Comparison of ENCODE assay signal across 7 cellular contexts in the genomic region with DNA sequence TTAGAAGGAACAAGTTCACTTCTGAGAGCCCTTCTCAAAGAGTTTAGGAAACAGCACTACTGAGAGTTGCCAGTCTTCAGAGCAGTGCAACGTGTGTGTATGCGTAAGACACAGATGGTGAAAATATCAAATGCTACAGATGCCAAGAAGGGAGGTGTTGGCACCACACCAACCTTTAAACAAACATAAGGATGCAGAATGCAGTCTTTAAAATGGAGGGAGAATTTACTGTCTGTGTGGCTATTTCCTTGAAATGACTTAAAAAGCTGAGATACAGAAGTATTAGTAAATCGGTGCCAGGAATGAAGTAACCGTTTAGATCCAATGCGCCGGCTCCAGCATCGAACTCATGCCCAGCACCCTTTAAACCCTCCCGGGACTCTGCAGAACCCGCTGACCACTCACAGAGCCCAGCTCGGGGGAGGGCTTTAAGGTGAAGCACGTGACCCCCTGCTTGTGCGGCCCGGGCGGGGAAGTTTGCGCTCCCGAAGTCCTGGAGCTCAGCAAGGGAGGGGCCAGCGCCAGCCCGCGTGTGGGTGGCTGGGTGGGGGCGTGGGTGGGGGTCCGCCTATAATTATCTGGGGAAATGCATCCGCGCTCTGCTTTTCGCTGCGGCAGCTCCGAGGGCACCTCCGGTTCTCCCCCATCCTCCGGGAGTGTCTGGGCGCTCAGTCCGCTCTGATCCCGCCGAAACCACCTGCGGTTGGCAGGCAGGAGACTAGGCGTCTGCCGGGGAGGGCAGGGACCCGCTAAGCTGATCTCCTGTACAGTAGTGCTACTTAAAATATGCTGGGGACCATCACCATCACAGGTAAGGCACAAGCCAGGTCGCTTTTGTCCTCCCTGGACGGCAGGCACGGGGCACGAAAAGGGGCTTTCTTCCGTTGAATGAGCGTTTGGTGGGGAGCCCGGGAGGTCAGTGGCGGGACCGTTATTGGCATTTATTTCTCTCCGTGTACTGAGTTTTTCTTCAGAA.
DNase-seq lines count a peak whose midpoint lies in the region; ATAC-seq lines count a peak whose summit lies in the region.

No MANE protein-coding gene starts in this region.

- DNase-seq in NCI-H226 (peak; percentile 74), Right ventricle myocardium superior (peak; percentile 74), trophoblast cell (peak in 1 of 2 donors; percentile 14), NCI-H187 treated with DMSO at 0.1 percent for 48 hours (lab: John Stamatoyannopoulos, UW) (no peak), Karpas-422 (no peak)

- peak overlapping the region; percentile 79 for H3K4me2 ChIP-seq in trophoblast cell (ENCODE audit: low read length)
- H3K4me2 ChIP-seq in Karpas-422 (ENCODE audit: low read depth, low read length, poor library complexity, severe bottlenecking), result no peak overlapping the region

- H2AFZ ChIP-seq in trophoblast cell (ENCODE audit: insufficient read depth, low read length, poor library complexity), result no peak overlapping the region
- no peak overlapping the region for H2AFZ ChIP-seq in Karpas-422 (ENCODE audit: low read length)

- intact Hi-C loops in Right ventricle myocardium superior (cut with DNase I), result loop anchor here (2.0 to 5.0 kb wide), 2 partner anchors 313 to 433 kb away; no protein-coding TSS in a partner anchor

- H3K27me3 ChIP-seq in trophoblast cell (ENCODE audit: insufficient read depth, low read length), result no peaks in the 10 kb centered on the region
- H3K27me3 ChIP-seq in Karpas-422 (ENCODE audit: low read length), result no peaks in the 10 kb centered on the region

- H3K36me3 ChIP-seq in trophoblast cell (ENCODE audit: control insufficient read depth in 1 of 2, insufficient read depth in 2 of 2, low read length in 2 of 2) (no peaks in the 10 kb centered on the region), Karpas-422 (ENCODE audit: insufficient read depth, low read length) (no peaks in the 10 kb centered on the region)

- no peaks in the 10 kb centered on the region for H3K36me3 Mint-ChIP-seq in activated naive CD8-positive, alpha-beta T cell

- H3K27ac ChIP-seq in trophoblast cell (ENCODE audit: low read depth, low read length) (no peak overlapping the region), Karpas-422 (ENCODE audit: low read length) (no peak overlapping the region)

- H3K4me1 Mint-ChIP-seq in activated naive CD8-positive, alpha-beta T cell (ENCODE audit: low read depth), result peaks cover 18% of the 10 kb centered on the region

- no peaks in the 10 kb centered on the region for H3K79me1 ChIP-seq in trophoblast cell (ENCODE audit: low read length)

- no peaks in the 10 kb centered on the region for H4K20me1 ChIP-seq in Karpas-422 (ENCODE audit: insufficient read depth, low read depth, low read length)

- H3K79me2 ChIP-seq in trophoblast cell (ENCODE audit: control insufficient read depth, insufficient read depth, low read length, poor library complexity), result no peaks in the 10 kb centered on the region
- no peaks in the 10 kb centered on the region for H3K79me2 ChIP-seq in Karpas-422 (ENCODE audit: low read length)

- H3K9me3 ChIP-seq in trophoblast cell (ENCODE audit: insufficient read depth, low read depth, low read length) (no peaks in the 10 kb centered on the region), Karpas-422 (ENCODE audit: low read length) (no peaks in the 10 kb centered on the region)

- H4K12ac ChIP-seq in trophoblast cell (ENCODE audit: low read depth, low read length), result no peak overlapping the region

- peak; percentile 43 for ATAC-seq in GM21529 (IDR thresholded peaks at IDR 0.05; ENCODE audit: unreplicated experiment)
- peak; percentile 76 for ATAC-seq in Right ventricle myocardium superior (ENCODE audit: poor library complexity)

- no peak overlapping the region for H3K27ac Mint-ChIP-seq in activated naive CD8-positive, alpha-beta T cell

- H2BK120ac ChIP-seq in trophoblast cell (ENCODE audit: insufficient read depth, low read length, poor library complexity), result no peak overlapping the region

- H3K4me1 ChIP-seq in trophoblast cell (ENCODE audit: control insufficient read depth in 1 of 2, insufficient read depth in 2 of 2, low read length in 2 of 2) (peaks cover 0 to 4% of the 10 kb centered on the region in 2 experiments), Karpas-422 (ENCODE audit: low read length) (0 out of 2 replicates have a peak, but pooled peaks cover 2% of the 10 kb centered on the region)

- H2AK5ac ChIP-seq in trophoblast cell (ENCODE audit: low read length), result no peak overlapping the region

- H3K14ac ChIP-seq in trophoblast cell (ENCODE audit: low read length), result no peak overlapping the region

- no CpG with 5 or more reads among the region's 46 CpGs for WGBS in trophoblast cell (ENCODE audit: extremely low coverage, insufficient coverage, insufficient read length)

- H4K8ac ChIP-seq in trophoblast cell (ENCODE audit: low read depth, low read length), result peak overlapping the region; percentile 8

- no peaks in the 10 kb centered on the region for H3K9me3 Mint-ChIP-seq in activated naive CD8-positive, alpha-beta T cell (ENCODE audit: low read depth)

- H3K9ac ChIP-seq in trophoblast cell (ENCODE audit: low read length), result peak overlapping the region; percentile 69
- H3K9ac ChIP-seq in Karpas-422 (ENCODE audit: low read length), result no peak overlapping the region

- H4K91ac ChIP-seq in trophoblast cell (ENCODE audit: low read depth, low read length), result no peak overlapping the region

- H3K4me3 ChIP-seq in trophoblast cell (ENCODE audit: low read depth, low read length) (peak overlapping the region; percentile 64), Karpas-422 (ENCODE audit: low read length) (no peak overlapping the region)

- no peak overlapping the region for H2BK12ac ChIP-seq in trophoblast cell (ENCODE audit: low read length)

- peaks cover 31% of the 10 kb centered on the region for H3K27me3 Mint-ChIP-seq in activated naive CD8-positive, alpha-beta T cell

- H3K18ac ChIP-seq in trophoblast cell (ENCODE audit: low read length), result peak overlapping the region; percentile 25

- H2BK5ac ChIP-seq in trophoblast cell (ENCODE audit: low read depth, low read length, poor library complexity), result no peak overlapping the region

- H3K4ac ChIP-seq in trophoblast cell (ENCODE audit: low read depth, low read length), result no peak overlapping the region

- H3K4me3 Mint-ChIP-seq in activated naive CD8-positive, alpha-beta T cell, result peak overlapping the region; percentile 77

- no peak overlapping the region for H3K23ac ChIP-seq in trophoblast cell (ENCODE audit: low read length)

- no peaks in the 10 kb centered on the region for H3K9me2 ChIP-seq in Karpas-422 (replicated peaks; ENCODE audit: insufficient read depth, low read length)

Comparison
In these comparisons a context has a peak if more than half of its experiments do, and no peak if none do; other contexts are left out.
1. DNase-seq: peak in NCI-H226 (single experiment) and Right ventricle myocardium superior (single experiment); none in NCI-H187 treated with DMSO at 0.1 percent for 48 hours (single experiment) and Karpas-422 (single experiment).